8 cellular contexts compared by ENCODE assay signal in genomic region chr6:122790740-122791679, GRCh38. TPM values are rescaled to one million over a fixed set of nuclear protein-coding genes. Genes with fewer than 3 reads are reported as not detected.
A peak's percentile ranks its signal among the peaks of the same experiment; 100 is the strongest.
DNase-seq lines count a peak whose midpoint lies in the region; ATAC-seq and TF ChIP-seq lines count a peak whose summit lies in the region.

No MANE protein-coding gene starts in this region.

- peak overlapping the region; percentile 49 to 89 (median 68) for H3K4me3 ChIP-seq in skin epidermis

- H3K36me3 Mint-ChIP-seq in activated B cell treated with CpG ODN at 0.5 μM for 24 hours (ENCODE audit: low read depth) (peaks cover 3% of the 10 kb centered on the region), immature natural killer cell (no peaks in the 10 kb centered on the region)

- no peak for TF ChIP-seq CTCF in activated B cell treated with CpG ODN at 0.5 μM for 24 hours (IDR thresholded peaks at IDR 0.05)

- H3K4me1 Mint-ChIP-seq in activated B cell treated with CpG ODN at 0.5 μM for 24 hours: peaks cover 25% of the 10 kb centered on the region
- peaks cover 18 to 25% of the 10 kb centered on the region in 2 donors for H3K4me1 Mint-ChIP-seq in immature natural killer cell

- no peak overlapping the region for H3K27ac Mint-ChIP-seq in activated B cell treated with CpG ODN at 0.5 μM for 24 hours
- H3K27ac Mint-ChIP-seq in immature natural killer cell: peak overlapping the region in 1 of 6 donors; percentile 29

- H3K4me3 Mint-ChIP-seq in activated B cell treated with CpG ODN at 0.5 μM for 24 hours: peak overlapping the region; percentile 94
- H3K4me3 Mint-ChIP-seq in immature natural killer cell: peak overlapping the region; percentile 84 to 95 (median 89)

- ATAC-seq in activated B cell treated with CpG ODN at 0.5 μM for 24 hours (ENCODE audit: low read depth) (no peak), HG02870 (IDR thresholded peaks at IDR 0.05; ENCODE audit: unreplicated experiment) (no peak)

- CTCF ChIA-PET in activated B cell treated with CpG ODN at 0.5 μM for 24 hours (lab: Charles Lee): interaction anchor here (0.8 to 1.6 kb wide), 2 partner anchors 44 to 59 kb away, joined by 3 to 4 read pairs; no protein-coding TSS in a partner anchor

- DNase-seq in NCI-H146 (lab: John Stamatoyannopoulos, UW) (peak; percentile 36), NCI-H146 treated with DMSO at 0.1 percent for 48 hours (lab: John Stamatoyannopoulos, UW; ENCODE audit: unreplicated experiment) (no peak), activated B cell treated with CpG ODN at 0.5 μM for 24 hours (no peak), immature natural killer cell (no peak), NCI-H2196 (lab: John Stamatoyannopoulos, UW; ENCODE audit: unreplicated experiment) (no peak), KG1 (lab: John Stamatoyannopoulos, UW) (no peak)

- POLR2A ChIA-PET in activated B cell treated with CpG ODN at 0.5 μM for 24 hours (lab: Charles Lee): no interaction called here

- H3K27me3 Mint-ChIP-seq in activated B cell treated with CpG ODN at 0.5 μM for 24 hours: peaks cover 24% of the 10 kb centered on the region
- peaks cover 2 to 12% (median 8%) of the 10 kb centered on the region in 3 donors for H3K27me3 Mint-ChIP-seq in immature natural killer cell (ENCODE audit: low read depth in 3 of 3)

- H3K27ac ChIP-seq in skin epidermis: peak overlapping the region; percentile 40 to 99 (median 95)

- intact Hi-C loops in activated B cell treated with CpG ODN at 0.5 μM for 24 hours (cut with micrococcal nuclease): no loop called here

- H3K9me3 Mint-ChIP-seq in activated B cell treated with CpG ODN at 0.5 μM for 24 hours: no peaks in the 10 kb centered on the region
- H3K9me3 Mint-ChIP-seq in immature natural killer cell: no peaks in the 10 kb centered on the region

RNA-seq across cellular contexts. Expression of gene SMPDL3A, which starts 2.0 kb away (rescaled TPM):
- total RNA-seq in activated B cell treated with CpG ODN at 0.5 μM for 24 hours: 1.5 and 1.8 TPM in 2 replicates
- polyA plus RNA-seq in immature natural killer cell: 1 to 10 TPM in 1 of 3 donors, under 1 TPM in 1, not detected in 1; 0.37 to 1.2 TPM

RNA-seq across cellular contexts. Expression of gene FABP7, which starts 11.5 kb away (rescaled TPM):
- not detected in 2 replicates for total RNA-seq in activated B cell treated with CpG ODN at 0.5 μM for 24 hours
- not detected for polyA plus RNA-seq in immature natural killer cell
